6 cellular contexts compared by ENCODE assay signal in genomic region chr13:98123176-98123575, GRCh38.
"Had no signal": no experiment of that assay in that cellular context is flagged by ENCODE, and none has a peak within 500 bp of the region (broad histone marks: within the 10 kb centered on the region; RNA-seq: fewer than 3 reads in every experiment).

No MANE protein-coding gene starts in this region.

- DNase-seq: GM23248, GOT3, H7, HCEC 1CT, IMR-90 had no signal

- H3K4me3 ChIP-seq: GM23248, K562 had no signal

- ATAC-seq: K562 had no signal
